8 cellular contexts compared by ENCODE assay signal in genomic region chr17:82020874-82021727, GRCh38. TPM values are rescaled to one million over a fixed set of nuclear protein-coding genes. Genes with fewer than 3 reads are reported as not detected.
DNase-seq lines count a peak whose midpoint lies in the region; ATAC-seq, FAIRE-seq and TF ChIP-seq lines count a peak whose summit lies in the region.

No MANE protein-coding gene starts in this region.

- WGBS in pancreas, 2 donors = 24 to 25% methylated on average over 27 of the region's 27 CpGs

- H3K4me1 ChIP-seq in pancreas = peaks cover 9 to 14% (median 14%) of the 10 kb centered on the region in 3 donors

- DNase-seq in COR-L47 (lab: John Stamatoyannopoulos, UW) (peak; percentile 67), HL-60 (ENCODE audit: low read depth in 1 of 2, low spot score in 1 of 2) (peak in 1 of 2 experiments; percentile 75), RWPE1 (ENCODE audit: low spot score) (peak; percentile 56), glomerular visceral epithelial cell (ENCODE audit: extremely low spot score) (peak; percentile 84), pancreas (peak; percentile 68 to 92 (median 78)), omental fat pad (ENCODE audit: low spot score) (no peak)

- H3K9me3 ChIP-seq in pancreas = no peaks in the 10 kb centered on the region

- H3K36me3 ChIP-seq in pancreas = no peaks in the 10 kb centered on the region

- FAIRE-seq in pancreas (lab: Jason Lieb, UNC) = no peak

- peaks cover 13% of the 10 kb centered on the region for H3K4me1 Mint-ChIP-seq in activated naive CD4-positive, alpha-beta T cell treated with anti-CD3 and anti-CD28 coated beads, Interleukin-2, amount 50 U/mL, for 24 hours

- ATAC-seq in pancreas (peak in 3 of 4 donors; percentile 34 to 43 (median 35)), omental fat pad (ENCODE audit: low FRiP score) (no peak), GM18502 (IDR thresholded peaks at IDR 0.05; ENCODE audit: poor library complexity, unreplicated experiment) (no peak)

- H3K27me3 ChIP-seq in HL-60 (ENCODE audit: insufficient read depth, poor library complexity, severe bottlenecking) (no peaks in the 10 kb centered on the region), pancreas (no peaks in the 10 kb centered on the region)

- peak overlapping the region; percentile 88 for H3K4me3 Mint-ChIP-seq in activated naive CD4-positive, alpha-beta T cell treated with anti-CD3 and anti-CD28 coated beads, Interleukin-2, amount 50 U/mL, for 24 hours

- no peaks in the 10 kb centered on the region for H3K36me3 Mint-ChIP-seq in activated naive CD4-positive, alpha-beta T cell treated with anti-CD3 and anti-CD28 coated beads, Interleukin-2, amount 50 U/mL, for 24 hours

- peak overlapping the region; percentile 35 for H3K27ac Mint-ChIP-seq in activated naive CD4-positive, alpha-beta T cell treated with anti-CD3 and anti-CD28 coated beads, Interleukin-2, amount 50 U/mL, for 24 hours

- H3K9me3 Mint-ChIP-seq in activated naive CD4-positive, alpha-beta T cell treated with anti-CD3 and anti-CD28 coated beads, Interleukin-2, amount 50 U/mL, for 24 hours = no peaks in the 10 kb centered on the region

- H3K4me3 ChIP-seq in HL-60 (replicated peaks; ENCODE audit: insufficient read depth, low read length) (peak overlapping the region; percentile 79), pancreas (peak overlapping the region in 1 of 4 donors; percentile 95)

- H3K27ac ChIP-seq in HL-60 (replicated peaks) (peak overlapping the region; percentile 88), RWPE1 (peak overlapping the region; percentile 80), pancreas (no peak overlapping the region)

- peak; percentile 84 for TF ChIP-seq CTCF in HL-60 (IDR thresholded peaks at IDR 0.05; ENCODE audit: insufficient read depth, low read length)
- peak; percentile 92 for TF ChIP-seq CTCF in RWPE1 (conservative IDR thresholded peaks at IDR 0.05; ENCODE audit: low read depth)
- TF ChIP-seq CTCF in pancreas (IDR thresholded peaks at IDR 0.05) = peak; percentile 15 to 71 (median 50)
- TF ChIP-seq CTCF in omental fat pad (IDR thresholded peaks at IDR 0.05) = no peak

- intact Hi-C loops in pancreas (cut with DNase I) = loop anchor here in 1 of 3 donors (10.0 kb wide), 1 partner anchor 134 kb away; no protein-coding TSS in a partner anchor

- no peaks in the 10 kb centered on the region for H3K27me3 Mint-ChIP-seq in activated naive CD4-positive, alpha-beta T cell treated with anti-CD3 and anti-CD28 coated beads, Interleukin-2, amount 50 U/mL, for 24 hours

- POLR2A ChIA-PET in RWPE1 (lab: Yijun Ruan, JAX; ENCODE audit: low non-redundant PET) = interaction anchor here (0.6 to 2.0 kb wide), 2 partner anchors 62 to 695 kb away, joined by 4 to 7 read pairs; partner anchors contain the start of gene FN3KRP

- CTCF ChIA-PET in RWPE1 (lab: Yijun Ruan, JAX) = interaction anchor here (0.5 to 4.9 kb wide), 16 partner anchors 10 to 102 kb away, joined by 3 to 128 read pairs (median 4); partner anchors contain the start of genes NOTUM and RAC3

RNA-seq across cellular contexts. Expression of gene CENPX, which starts 1.6 kb away (rescaled TPM):
- total RNA-seq in pancreas (10 to 100 TPM; 14.0 to 28.6 (median 16.4) TPM), omental fat pad (10 to 100 TPM; 41.1 to 77.2 (median 59.8) TPM)
- 10 to 100 TPM; 43.6 to 62.4 TPM for polyA plus RNA-seq in pancreas

RNA-seq across cellular contexts. Expression of gene LRRC45, which starts 2.0 kb away (rescaled TPM):
- total RNA-seq in pancreas (1 to 10 TPM; 5.3 to 9.9 (median 6.2) TPM), omental fat pad (10 to 100 TPM in 1 of 4 donors, 1 to 10 TPM in 3; 4.7 to 12.3 (median 5.6) TPM)
- 10 to 100 TPM; 20.0 to 21.6 TPM for polyA plus RNA-seq in pancreas

RNA-seq across cellular contexts. Expression of gene RAC3, which starts 10.4 kb away (rescaled TPM):
- total RNA-seq in pancreas = 1 to 10 TPM in 5 of 6 donors, under 1 TPM in 1; 0.97 to 3.3 (median 1.9) TPM
- 10 to 100 TPM in 1 of 2 donors, 1 to 10 TPM in 1; 6.0 to 12.6 TPM for polyA plus RNA-seq in pancreas
- total RNA-seq in omental fat pad = 10 to 100 TPM in 3 of 4 donors, 1 to 10 TPM in 1; 7.9 to 25.1 (median 12.0) TPM

RNA-seq across cellular contexts. Expression of gene DCXR, which starts 16.4 kb away (rescaled TPM):
- total RNA-seq in pancreas = 10 to 100 TPM; 34.8 to 87.4 (median 51.1) TPM
- 100 to 1,000 TPM in 1 of 2 donors, 10 to 100 TPM in 1; 86.7 to 108 TPM for polyA plus RNA-seq in pancreas
- total RNA-seq in omental fat pad = 100 to 1,000 TPM; 190 to 327 (median 225) TPM

RNA-seq across cellular contexts. Expression of gene RFNG, which starts 30.5 kb away (rescaled TPM):
- total RNA-seq in pancreas (10 to 100 TPM; 18.2 to 30.8 (median 28.4) TPM), omental fat pad (10 to 100 TPM; 20.2 to 51.3 (median 32.0) TPM)
- 10 to 100 TPM; 57.9 to 59.1 TPM for polyA plus RNA-seq in pancreas

Comparison
In these comparisons a context has a peak if more than half of its experiments do, and no peak if none do; other contexts are left out.
1. H3K27ac ChIP-seq: peak in HL-60 (single experiment) and RWPE1 (single experiment); none in pancreas (0 of 4).
2. CTCF ChIP-seq: peak in HL-60 (single experiment), RWPE1 (single experiment) and pancreas (4 of 4); none in omental fat pad (0 of 3).
3. ATAC-seq: peak in pancreas (3 of 4); none in omental fat pad (single experiment) and GM18502 (single experiment).